In the genomic region with DNA sequence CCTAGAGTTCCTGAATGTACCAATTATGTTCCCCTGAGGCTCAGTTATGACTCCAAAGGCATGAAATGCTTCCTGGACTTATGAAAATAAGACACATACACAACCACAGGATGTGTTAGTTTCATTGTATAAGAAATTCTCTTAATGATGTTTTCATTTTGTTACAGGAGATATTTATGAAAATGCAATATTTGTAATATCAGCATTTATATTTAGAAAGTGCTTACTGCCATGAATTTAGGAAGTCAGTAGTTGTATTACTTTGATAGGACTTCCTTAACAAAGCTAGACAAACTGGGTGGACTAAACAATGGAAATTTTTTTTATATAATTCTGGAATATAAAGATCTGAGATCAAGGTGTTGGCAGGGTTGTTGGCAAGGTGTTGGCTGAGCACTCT, we compare ENCODE assay signal across 4 cellular contexts.
TF ChIP-seq lines count a peak whose summit lies in the region.

No MANE protein-coding gene starts in this region.

TF ChIP-seq in HepG2, 621 proteins besides CTCF, POLR2A, EP300 and RAD21:
- TF ChIP-seq MAFF (IDR thresholded peaks at IDR 0.05; ENCODE audit: low read depth, low read length) (peak; percentile 71), ELF1 (CRISPR knock-in tag; IDR thresholded peaks at IDR 0.05) (no peak), ZNF12 (CRISPR knock-in tag; IDR thresholded peaks at IDR 0.05) (no peak), ZNF44 (CRISPR knock-in tag; IDR thresholded peaks at IDR 0.05) (no peak), MEIS2 (CRISPR knock-in tag; IDR thresholded peaks at IDR 0.05) (no peak), MAFK (conservative IDR thresholded peaks at IDR 0.05 in 1 of 2, IDR thresholded peaks at IDR 0.05 in 1 of 2; ENCODE audit: low read length in 2 of 2) (peak; percentile 55 to 77; a peak in 3 of 4 replicates), BCL6 (CRISPR knock-in tag; IDR thresholded peaks at IDR 0.05) (no peak), RBFOX2 (IDR thresholded peaks at IDR 0.05; ENCODE audit: low read depth, low read length) (no peak), ZNF121 (CRISPR knock-in tag; IDR thresholded peaks at IDR 0.05) (no peak), ZC3H13 (CRISPR knock-in tag; IDR thresholded peaks at IDR 0.05) (no peak)

TF ChIP-seq in A549, 52 proteins besides CTCF, POLR2A, EP300 and RAD21:
- TF ChIP-seq FOSL2 (IDR thresholded peaks at IDR 0.05), result no peak
- TF ChIP-seq FOSL2 (CRISPR knock-in tag; IDR thresholded peaks at IDR 0.05), result no peak
- peak; percentile 41 for TF ChIP-seq MAFK (IDR thresholded peaks at IDR 0.05; ENCODE audit: partially characterized antibody)

TF ChIP-seq in IMR-90, 13 proteins besides CTCF, POLR2A, EP300 and RAD21:
- TF ChIP-seq SMC3 (IDR thresholded peaks at IDR 0.05; ENCODE audit: low read depth, low read length) (no peak), MAFK (IDR thresholded peaks at IDR 0.05; ENCODE audit: low read depth, low read length) (peak; percentile 52; the same call in 1 of the 2 replicates), NFE2L2 (IDR thresholded peaks at IDR 0.05; ENCODE audit: low read depth, low read length) (no peak)

TF ChIP-seq in K562, 482 proteins besides CTCF, POLR2A, EP300 and RAD21:
- no peak for TF ChIP-seq U2AF1 (optimal IDR thresholded peaks at IDR 0.05; ENCODE audit: low read depth, low read length)
- no peak for TF ChIP-seq ZNF384 (IDR thresholded peaks at IDR 0.05; ENCODE audit: low read depth, low read length)
- peak; percentile 29; the same call in 1 of the 2 replicates for TF ChIP-seq ZNF316 (IDR thresholded peaks at IDR 0.05)
- TF ChIP-seq, protein P1, sequence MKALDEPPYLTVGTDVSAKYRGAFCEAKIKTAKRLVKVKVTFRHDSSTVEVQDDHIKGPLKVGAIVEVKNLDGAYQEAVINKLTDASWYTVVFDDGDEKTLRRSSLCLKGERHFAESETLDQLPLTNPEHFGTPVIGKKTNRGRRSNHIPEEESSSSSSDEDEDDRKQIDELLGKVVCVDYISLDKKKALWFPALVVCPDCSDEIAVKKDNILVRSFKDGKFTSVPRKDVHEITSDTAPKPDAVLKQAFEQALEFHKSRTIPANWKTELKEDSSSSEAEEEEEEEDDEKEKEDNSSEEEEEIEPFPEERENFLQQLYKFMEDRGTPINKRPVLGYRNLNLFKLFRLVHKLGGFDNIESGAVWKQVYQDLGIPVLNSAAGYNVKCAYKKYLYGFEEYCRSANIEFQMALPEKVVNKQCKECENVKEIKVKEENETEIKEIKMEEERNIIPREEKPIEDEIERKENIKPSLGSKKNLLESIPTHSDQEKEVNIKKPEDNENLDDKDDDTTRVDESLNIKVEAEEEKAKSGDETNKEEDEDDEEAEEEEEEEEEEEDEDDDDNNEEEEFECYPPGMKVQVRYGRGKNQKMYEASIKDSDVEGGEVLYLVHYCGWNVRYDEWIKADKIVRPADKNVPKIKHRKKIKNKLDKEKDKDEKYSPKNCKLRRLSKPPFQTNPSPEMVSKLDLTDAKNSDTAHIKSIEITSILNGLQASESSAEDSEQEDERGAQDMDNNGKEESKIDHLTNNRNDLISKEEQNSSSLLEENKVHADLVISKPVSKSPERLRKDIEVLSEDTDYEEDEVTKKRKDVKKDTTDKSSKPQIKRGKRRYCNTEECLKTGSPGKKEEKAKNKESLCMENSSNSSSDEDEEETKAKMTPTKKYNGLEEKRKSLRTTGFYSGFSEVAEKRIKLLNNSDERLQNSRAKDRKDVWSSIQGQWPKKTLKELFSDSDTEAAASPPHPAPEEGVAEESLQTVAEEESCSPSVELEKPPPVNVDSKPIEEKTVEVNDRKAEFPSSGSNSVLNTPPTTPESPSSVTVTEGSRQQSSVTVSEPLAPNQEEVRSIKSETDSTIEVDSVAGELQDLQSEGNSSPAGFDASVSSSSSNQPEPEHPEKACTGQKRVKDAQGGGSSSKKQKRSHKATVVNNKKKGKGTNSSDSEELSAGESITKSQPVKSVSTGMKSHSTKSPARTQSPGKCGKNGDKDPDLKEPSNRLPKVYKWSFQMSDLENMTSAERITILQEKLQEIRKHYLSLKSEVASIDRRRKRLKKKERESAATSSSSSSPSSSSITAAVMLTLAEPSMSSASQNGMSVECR (CRISPR knock-in tag; IDR thresholded peaks at IDR 0.05), result no peak
- no peak for TF ChIP-seq NBN (IDR thresholded peaks at IDR 0.05; ENCODE audit: low read depth)
- TF ChIP-seq PCBP2 (IDR thresholded peaks at IDR 0.05; ENCODE audit: low read depth, low read length, poor library complexity, severe bottlenecking), result no peak
